ENCODE assay signal across 9 cellular contexts in the genomic region with DNA sequence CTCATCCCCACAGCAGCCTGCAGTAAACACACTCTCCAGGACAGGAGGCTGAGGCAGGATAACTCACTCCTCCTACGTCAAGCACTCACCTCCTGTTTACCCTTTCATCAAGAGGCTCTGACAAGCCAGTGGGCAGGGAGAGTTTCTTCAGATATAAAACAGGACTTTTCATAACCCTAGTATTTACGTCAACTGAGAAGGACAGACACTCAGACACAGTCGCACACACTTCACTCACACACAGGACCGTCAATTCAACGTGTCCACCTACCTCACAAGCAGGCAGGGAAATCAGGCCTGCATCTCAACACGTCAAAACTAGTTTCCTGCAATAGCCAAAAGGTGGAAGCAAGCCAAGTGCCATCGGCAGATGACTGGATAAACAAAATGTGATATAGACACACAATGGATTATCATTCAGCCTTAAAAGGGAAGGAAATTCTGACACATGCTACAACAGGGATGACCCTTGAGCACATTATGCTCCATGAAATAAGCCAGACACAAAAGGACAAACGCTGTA. TPM values are rescaled to one million over a fixed set of nuclear protein-coding genes. Genes with fewer than 3 reads are reported as not detected.
DNase-seq lines count a peak whose midpoint lies in the region; ATAC-seq and TF ChIP-seq lines count a peak whose summit lies in the region.
"Had no signal": no experiment of that assay in that cellular context is flagged by ENCODE, and none has a peak within 500 bp of the region (broad histone marks: within the 10 kb centered on the region; RNA-seq: fewer than 3 reads in every experiment).

No MANE protein-coding gene starts in this region.

- peaks cover 99% of the 10 kb centered on the region for H3K4me1 ChIP-seq in CD4-positive, alpha-beta memory T cell (ENCODE audit: insufficient read depth, low read length)
- H3K4me1 ChIP-seq in muscle layer of duodenum (ENCODE audit: control insufficient read depth in 1 of 2, insufficient read depth in 2 of 2, low read length in 2 of 2): peaks cover 43 to 80% of the 10 kb centered on the region in 2 donors

- no peak for TF ChIP-seq CTCF in brain (conservative IDR thresholded peaks at IDR 0.05)
- no peak for TF ChIP-seq CTCF in chondrocyte (IDR thresholded peaks at IDR 0.05)

- no peaks in the 10 kb centered on the region for H3K27me3 ChIP-seq in CD4-positive, alpha-beta memory T cell (ENCODE audit: insufficient read depth, low read length)
- no peaks in the 10 kb centered on the region for H3K27me3 ChIP-seq in muscle layer of duodenum (ENCODE audit: low read depth, low read length)

- H3K4me3 Mint-ChIP-seq in CD4-positive, alpha-beta memory T cell: peak overlapping the region; percentile 60 to 79 (median 74)
- H3K4me3 Mint-ChIP-seq in brain (peak overlapping the region in 1 of 5 experiments; percentile 9), chondrocyte (ENCODE audit: unreplicated experiment) (no peak overlapping the region)

- POLR2A ChIA-PET in CD4-positive, alpha-beta memory T cell (lab: Charles Lee; ENCODE audit: partially characterized antibody): no interaction called here

- CTCF ChIA-PET in CD4-positive, alpha-beta memory T cell (lab: Charles Lee; ENCODE audit: partially characterized antibody): interaction anchor here (1.3 kb wide), 1 partner anchor 56 kb away, joined by 3 read pairs; no protein-coding TSS in a partner anchor

- H3K9me3 ChIP-seq in CD4-positive, alpha-beta memory T cell (ENCODE audit: control insufficient read depth in 1 of 2, low read length in 2 of 2): no peaks in the 10 kb centered on the region
- H3K9me3 ChIP-seq in muscle layer of duodenum (ENCODE audit: control insufficient read depth in 1 of 2, low read length in 2 of 2): no peaks in the 10 kb centered on the region

- no peak for ATAC-seq in GM18867 (IDR thresholded peaks at IDR 0.05; ENCODE audit: unreplicated experiment)
- no peak for ATAC-seq in GM19035 (IDR thresholded peaks at IDR 0.05; ENCODE audit: unreplicated experiment)

- intact Hi-C loops in CD4-positive, alpha-beta memory T cell (cut with micrococcal nuclease): loop anchor here (2.0 to 10.0 kb wide), 3 partner anchors 14 to 136 kb away; no protein-coding TSS in a partner anchor

- peak; percentile 76 to 93 (median 78) for DNase-seq in CD4-positive, alpha-beta memory T cell
- DNase-seq in NCI-H69 (lab: John Stamatoyannopoulos, UW) (peak; percentile 70), NOMO-1 treated with DMSO at 0.1 percent for 48 hours (lab: John Stamatoyannopoulos, UW; ENCODE audit: unreplicated experiment) (no peak), chondrocyte (ENCODE audit: low spot score) (no peak)

- H3K4me1 Mint-ChIP-seq in CD4-positive, alpha-beta memory T cell: peaks cover 85 to 100% (median 94%) of the 10 kb centered on the region in 4 donors
- H3K4me1 Mint-ChIP-seq in brain (peaks cover 82% of the 10 kb centered on the region), chondrocyte (ENCODE audit: low read depth) (peaks cover 14% of the 10 kb centered on the region)

- no peaks in the 10 kb centered on the region for H3K27me3 Mint-ChIP-seq in CD4-positive, alpha-beta memory T cell
- H3K27me3 Mint-ChIP-seq in brain: no peaks in the 10 kb centered on the region
- H3K27me3 Mint-ChIP-seq in chondrocyte (ENCODE audit: low read depth): no peaks in the 10 kb centered on the region

- H3K36me3 Mint-ChIP-seq in CD4-positive, alpha-beta memory T cell: peaks cover 31 to 84% of the 10 kb centered on the region in 2 donors
- H3K36me3 Mint-ChIP-seq in brain (no peaks in the 10 kb centered on the region), chondrocyte (ENCODE audit: low read depth) (peaks cover 2% of the 10 kb centered on the region)

- peak overlapping the region; percentile 89 for H3K27ac ChIP-seq in CD4-positive, alpha-beta memory T cell (ENCODE audit: low read depth, low read length)
- H3K27ac ChIP-seq in muscle layer of duodenum (ENCODE audit: low read length): peak overlapping the region; percentile 78
- H3K27ac ChIP-seq: SK-N-MC had no signal

- H3K4me3 ChIP-seq in CD4-positive, alpha-beta memory T cell (ENCODE audit: low read length in 2 of 2): no peak overlapping the region
- no peak overlapping the region for H3K4me3 ChIP-seq in muscle layer of duodenum (ENCODE audit: low read depth in 1 of 2, low read length in 2 of 2)
- H3K4me3 ChIP-seq: SK-N-MC had no signal

- H3K27ac Mint-ChIP-seq in CD4-positive, alpha-beta memory T cell: peak overlapping the region; percentile 94 to 99 (median 99)
- peak overlapping the region in 4 of 5 experiments; percentile 47 to 98 (median 82) for H3K27ac Mint-ChIP-seq in brain
- H3K27ac Mint-ChIP-seq in chondrocyte (ENCODE audit: unreplicated experiment): no peak overlapping the region

- peaks cover 11% of the 10 kb centered on the region for H3K36me3 ChIP-seq in CD4-positive, alpha-beta memory T cell (ENCODE audit: insufficient read depth, low read length)
- no peaks in the 10 kb centered on the region for H3K36me3 ChIP-seq in muscle layer of duodenum (ENCODE audit: control insufficient read depth in 1 of 2, insufficient read depth in 2 of 2, low read length in 2 of 2)

- H3K9me3 Mint-ChIP-seq in CD4-positive, alpha-beta memory T cell: peaks cover 0 to 4% (median 0%) of the 10 kb centered on the region in 8 donors
- no peaks in the 10 kb centered on the region for H3K9me3 Mint-ChIP-seq in brain
- H3K9me3 Mint-ChIP-seq in chondrocyte (ENCODE audit: low read depth): no peaks in the 10 kb centered on the region

RNA-seq across cellular contexts. Expression of a gene that starts 48.6 kb away (rescaled TPM):
- total RNA-seq in CD4-positive, alpha-beta memory T cell: 100 to 1,000 TPM; 156 to 159 TPM
- 10 to 100 TPM; 52.2 to 52.3 TPM for polyA plus RNA-seq in CD4-positive, alpha-beta memory T cell
- 85.7 TPM for polyA plus RNA-seq in brain (ENCODE audit: insufficient read depth, low read depth, low replicate concordance)
- 13.3 to 13.7 TPM (median 13.4 TPM) in 3 replicates for total RNA-seq in chondrocyte

Comparison
In these comparisons a context has a peak if more than half of its experiments do, and no peak if none do; other contexts are left out.
1. DNase-seq: peak in CD4-positive, alpha-beta memory T cell (5 of 5) and NCI-H69 (single experiment); none in NOMO-1 treated with DMSO at 0.1 percent for 48 hours (single experiment) and chondrocyte (single experiment).
2. RNA of a gene that starts 48.6 kb away (total RNA-seq): 156 to 159 TPM in CD4-positive, alpha-beta memory T cell; 13.3 to 13.7 TPM in chondrocyte; every median in the first group is over 10 times any median in the second.